In genomic region chr1:5601516-5601915, GRCh38 we compare ENCODE assay signal across 22 cellular contexts.
DNase-seq lines count a peak whose midpoint lies in the region; ATAC-seq and TF ChIP-seq lines count a peak whose summit lies in the region.
"Had no signal": no experiment of that assay in that cellular context is flagged by ENCODE, and none has a peak within 500 bp of the region (broad histone marks: within the 10 kb centered on the region; RNA-seq: fewer than 3 reads in every experiment).

No MANE protein-coding gene starts in this region.

- H3K4me1 ChIP-seq in endodermal cell (ENCODE audit: control insufficient read depth, insufficient read depth, low read length), result no peaks in the 10 kb centered on the region
- H3K4me1 ChIP-seq in vagina, result no peaks in the 10 kb centered on the region
- peaks cover 5% of the 10 kb centered on the region for H3K4me1 ChIP-seq in testis
- H3K4me1 ChIP-seq: SJSA1 had no signal

- H2AFZ ChIP-seq in neural cell (ENCODE audit: low read depth, low read length), result no peak overlapping the region
- H2AFZ ChIP-seq: GM23338 had no signal

- TF ChIP-seq RAD21 in neural cell (conservative IDR thresholded peaks at IDR 0.05), result no peak

- H3K27ac ChIP-seq in endodermal cell (ENCODE audit: low read depth, low read length) (no peak overlapping the region), neural cell (ENCODE audit: low read length) (peak overlapping the region; percentile 89), vagina (no peak overlapping the region), testis (no peak overlapping the region)
- H3K27ac ChIP-seq: SJSA1 had no signal

- H3K4me3 ChIP-seq in endodermal cell (ENCODE audit: low read length) (no peak overlapping the region), neural cell (ENCODE audit: low read length) (no peak overlapping the region), vagina (no peak overlapping the region), testis (no peak overlapping the region)
- H3K4me3 ChIP-seq: GM23338, K562, MG63, SJSA1 had no signal

- ATAC-seq in stimulated activated naive B cell treated with anti-CD40 and anti-IgM and Interleukin-4, amounts not matched to agents 10 μg/mL and 1 μg/mL and 100 μg/mL, for 72 hours (replicated peaks), result no peak
- no peak for ATAC-seq in HG02610 (IDR thresholded peaks at IDR 0.05; ENCODE audit: unreplicated experiment)
- ATAC-seq: GM23338, K562, Right ventricle myocardium inferior had no signal

- H3K79me2 ChIP-seq in neural cell (replicated peaks; ENCODE audit: insufficient read depth, low read length), result no peaks in the 10 kb centered on the region

- TF ChIP-seq CTCF in endodermal cell (conservative IDR thresholded peaks at IDR 0.05) (no peak), neural cell (IDR thresholded peaks at IDR 0.05; ENCODE audit: poor library complexity, severe bottlenecking) (no peak), vagina (IDR thresholded peaks at IDR 0.05) (no peak), testis (IDR thresholded peaks at IDR 0.05) (no peak)

- H3K4me2 ChIP-seq in neural cell (ENCODE audit: low read length), result no peak overlapping the region
- H3K4me2 ChIP-seq: GM23338 had no signal

- H3K4me1 Mint-ChIP-seq in endodermal cell, result peaks cover 34% of the 10 kb centered on the region
- no peaks in the 10 kb centered on the region for H3K4me1 Mint-ChIP-seq in stimulated activated naive B cell treated with anti-CD40 and anti-IgM and Interleukin-4, amounts not matched to agents 10 μg/mL and 1 μg/mL and 100 μg/mL, for 72 hours
- H3K4me1 Mint-ChIP-seq: CD4-positive, CD25-positive, alpha-beta regulatory T cell had no signal

- H3K9me3 Mint-ChIP-seq in endodermal cell, result no peaks in the 10 kb centered on the region
- peaks cover 11 to 13% of the 10 kb centered on the region in 2 donors for H3K9me3 Mint-ChIP-seq in stimulated activated naive B cell treated with anti-CD40 and anti-IgM and Interleukin-4, amounts not matched to agents 10 μg/mL and 1 μg/mL and 100 μg/mL, for 72 hours

- WGBS in endodermal cell (ENCODE audit: insufficient coverage in 1 of 2, insufficient read length in 1 of 2), 2 experiments, result 92 to 94% methylated on average over 18 to 21 of the region's 21 CpGs
- WGBS in testis, 2 donors, result 59 to 71% methylated on average over 21 of the region's 21 CpGs

- H3K9me3 ChIP-seq in endodermal cell (ENCODE audit: control insufficient read depth, low read length) (no peaks in the 10 kb centered on the region), neural cell (ENCODE audit: low read length) (no peaks in the 10 kb centered on the region), vagina (no peaks in the 10 kb centered on the region), testis (no peaks in the 10 kb centered on the region)
- H3K9me3 ChIP-seq: MG63, SJSA1 had no signal

- H4K20me1 ChIP-seq in neural cell (ENCODE audit: insufficient read depth), result no peaks in the 10 kb centered on the region

- intact Hi-C loops in vagina (cut with DNase I), result no loop called here
- intact Hi-C loops in testis (cut with DNase I; ENCODE audit: low total_unique reads), result no loop called here

- no peak overlapping the region for H3K27ac Mint-ChIP-seq in endodermal cell
- no peak overlapping the region for H3K27ac Mint-ChIP-seq in stimulated activated naive B cell treated with anti-CD40 and anti-IgM and Interleukin-4, amounts not matched to agents 10 μg/mL and 1 μg/mL and 100 μg/mL, for 72 hours
- H3K27ac Mint-ChIP-seq: GM23338 had no signal

- no peak overlapping the region for H3K9ac ChIP-seq in endodermal cell (ENCODE audit: extremely low read depth, low read length, poor library complexity, severe bottlenecking)
- peak overlapping the region; percentile 14 for H3K9ac ChIP-seq in neural cell (ENCODE audit: low read length)

- no peaks in the 10 kb centered on the region for H3K9me2 ChIP-seq in neural cell (ENCODE audit: insufficient read depth, low read length)

- no peaks in the 10 kb centered on the region for H3K27me3 ChIP-seq in endodermal cell (ENCODE audit: control insufficient read depth, insufficient read depth, low read length, poor library complexity, severe bottlenecking)
- H3K27me3 ChIP-seq in neural cell (ENCODE audit: insufficient read depth, low read depth, low read length), result no peaks in the 10 kb centered on the region
- no peaks in the 10 kb centered on the region for H3K27me3 ChIP-seq in vagina
- no peaks in the 10 kb centered on the region for H3K27me3 ChIP-seq in testis
- H3K27me3 ChIP-seq: SJSA1 had no signal

- no peaks in the 10 kb centered on the region for H3F3A ChIP-seq in neural cell (ENCODE audit: insufficient read depth, low read length, poor library complexity, severe bottlenecking)

- TF ChIP-seq POLR2A in vagina (IDR thresholded peaks at IDR 0.05) (no peak), testis (IDR thresholded peaks at IDR 0.05) (no peak)

- peaks cover 13% of the 10 kb centered on the region for H3K27me3 Mint-ChIP-seq in endodermal cell (ENCODE audit: insufficient read depth)
- H3K27me3 Mint-ChIP-seq in stimulated activated naive B cell treated with anti-CD40 and anti-IgM and Interleukin-4, amounts not matched to agents 10 μg/mL and 1 μg/mL and 100 μg/mL, for 72 hours, result peaks cover 21 to 26% of the 10 kb centered on the region in 2 donors

- peak; percentile 12 for DNase-seq in activated CD8-positive, alpha-beta memory T cell treated with anti-CD3 and anti-CD28 coated beads, Interleukin-2, amount 50 U/mL, for 48 hours
- DNase-seq in endodermal cell (peak; percentile 36), vagina (ENCODE audit: extremely low spot score in 2 of 2) (peak; percentile 29 to 72), testis (no peak)
- no peak for DNase-seq in stimulated activated naive B cell treated with anti-CD40 and anti-IgM and Interleukin-4, amounts not matched to agents 10 μg/mL and 1 μg/mL and 100 μg/mL, for 72 hours
- DNase-seq: CD4-positive, CD25-positive, alpha-beta regulatory T cell; DMS79; HCEC 1CT; MG63; NCI-H1417; NCI-H1694 treated with DMSO at 0.1 percent for 48 hours; NCI-H2081 treated with DMSO at 0.1 percent for 48 hours; NCI-H2171 treated with DMSO at 0.1 percent for 48 hours; NCI-H524 treated with DMSO at 0.1 percent for 48 hours; NCI-H82; OCI-M1 had no signal

- no peak overlapping the region for H3K4me3 Mint-ChIP-seq in endodermal cell
- H3K4me3 Mint-ChIP-seq in stimulated activated naive B cell treated with anti-CD40 and anti-IgM and Interleukin-4, amounts not matched to agents 10 μg/mL and 1 μg/mL and 100 μg/mL, for 72 hours, result no peak overlapping the region
- H3K4me3 Mint-ChIP-seq: CD4-positive, CD25-positive, alpha-beta regulatory T cell; GM23338 had no signal

- no peak for TF ChIP-seq EP300 in neural cell (conservative IDR thresholded peaks at IDR 0.05; ENCODE audit: poor library complexity, severe bottlenecking)

- H3K36me3 Mint-ChIP-seq in endodermal cell (ENCODE audit: low read depth), result no peaks in the 10 kb centered on the region
- H3K36me3 Mint-ChIP-seq in stimulated activated naive B cell treated with anti-CD40 and anti-IgM and Interleukin-4, amounts not matched to agents 10 μg/mL and 1 μg/mL and 100 μg/mL, for 72 hours, result no peaks in the 10 kb centered on the region
- H3K36me3 Mint-ChIP-seq: CD4-positive, CD25-positive, alpha-beta regulatory T cell had no signal

- H3K36me3 ChIP-seq in endodermal cell (ENCODE audit: control insufficient read depth, insufficient read depth, low read length), result no peaks in the 10 kb centered on the region
- H3K36me3 ChIP-seq in neural cell (ENCODE audit: insufficient read depth, low read length), result no peaks in the 10 kb centered on the region
- H3K36me3 ChIP-seq in vagina, result no peaks in the 10 kb centered on the region
- no peaks in the 10 kb centered on the region for H3K36me3 ChIP-seq in testis (ENCODE audit: low read depth, missing control alignments)
- H3K36me3 ChIP-seq: MG63, SJSA1 had no signal

TF ChIP-seq in neural cell, 6 proteins besides CTCF, POLR2A, EP300 and RAD21:
- no peak for TF ChIP-seq POLR2AphosphoS5 (IDR thresholded peaks at IDR 0.05)
- no peak for TF ChIP-seq SMC3 (conservative IDR thresholded peaks at IDR 0.05; ENCODE audit: poor library complexity)
- TF ChIP-seq EZH2 (IDR thresholded peaks at IDR 0.05; ENCODE audit: borderline replicate concordance, insufficient read depth, low read length, poor library complexity, severe bottlenecking), result no peak
- no peak for TF ChIP-seq TAF1 (IDR thresholded peaks at IDR 0.05; ENCODE audit: low read depth)
- no peak for TF ChIP-seq MXI1 (conservative IDR thresholded peaks at IDR 0.05; ENCODE audit: poor library complexity, severe bottlenecking)
- no peak for TF ChIP-seq REST (IDR thresholded peaks at IDR 0.05; ENCODE audit: borderline replicate concordance)

Comparison
In these comparisons a context has a peak if more than half of its experiments do, and no peak if none do; other contexts are left out.
1. DNase-seq: peak in activated CD8-positive, alpha-beta memory T cell treated with anti-CD3 and anti-CD28 coated beads, Interleukin-2, amount 50 U/mL, for 48 hours (single experiment), endodermal cell (single experiment) and vagina (2 of 2); none in stimulated activated naive B cell treated with anti-CD40 and anti-IgM and Interleukin-4, amounts not matched to agents 10 μg/mL and 1 μg/mL and 100 μg/mL, for 72 hours (single experiment) and testis (single experiment).